ENCODE assay signal across 8 cellular contexts in genomic region chr10:93496322-93497041, GRCh38. TPM values are rescaled to one million over a fixed set of nuclear protein-coding genes. Genes with fewer than 3 reads are reported as not detected.
DNase-seq lines count a peak whose midpoint lies in the region; ATAC-seq and TF ChIP-seq lines count a peak whose summit lies in the region.

Gene CEP55, plus strand, starts transcription at chr10:93496612. Its CDS starts 3,440 bp downstream, at chr10:93500052.

- H3K4me3 ChIP-seq in IMR-90 (ENCODE audit: insufficient read depth, low read depth, low read length) (peak within 1 kb of the TSS; percentile 63), OCI-LY7 (ENCODE audit: low read depth, low read length, poor library complexity, severe bottlenecking) (peak within 1 kb of the TSS; percentile 97), epithelial cell of esophagus (ENCODE audit: low read length) (peak within 1 kb of the TSS; percentile 72)

- DNase-seq in DMS 273 (lab: John Stamatoyannopoulos, UW; ENCODE audit: unreplicated experiment) = peak; percentile 96
- DNase-seq in IMR-90 = peak; percentile 87
- peak; percentile 96 for DNase-seq in OCI-LY7 (ENCODE audit: low spot score)
- peak; percentile 97 for DNase-seq in activated CD8-positive, alpha-beta memory T cell treated with anti-CD3 and anti-CD28 coated beads, Interleukin-2, amount 50 U/mL, for 48 hours
- DNase-seq in epithelial cell of esophagus (ENCODE audit: low read depth) = peak; percentile 97
- DNase-seq in mucosa of gallbladder (ENCODE audit: low spot score) = peak; percentile 96
- DNase-seq in stimulated activated CD8-positive, alpha-beta memory T cell treated with anti-CD3 and anti-CD28 coated beads, Interleukin-4, amount 100 ng/mL, for 24 hours (ENCODE audit: low read depth) = peak; percentile 93

- H4K8ac ChIP-seq in IMR-90 (ENCODE audit: low read depth in 2 of 2, low read length in 2 of 2) = peak within 1 kb of the TSS; percentile 78 to 87

- H4K20me1 ChIP-seq in IMR-90 (ENCODE audit: insufficient read depth, low read length) = no peaks in the 10 kb centered on the region
- H4K20me1 ChIP-seq in OCI-LY7 (ENCODE audit: insufficient read depth, low read length) = peaks cover 10% of the 10 kb centered on the region; the same call in 1 of the 2 replicates

- in situ Hi-C loops in IMR-90 (cut with MboI; ENCODE audit: low sequenced_read_pairs) = no loop called here

- no peaks in the 10 kb centered on the region for H3K9me1 ChIP-seq in IMR-90 (ENCODE audit: insufficient read depth, low read length)

- TF ChIP-seq CTCF in IMR-90 (conservative IDR thresholded peaks at IDR 0.05; ENCODE audit: low read depth, low read length) = no peak
- TF ChIP-seq CTCF in OCI-LY7 (conservative IDR thresholded peaks at IDR 0.05; ENCODE audit: low read length) = no peak
- no peak for TF ChIP-seq CTCF in epithelial cell of esophagus (IDR thresholded peaks at IDR 0.05; ENCODE audit: insufficient read depth, low read depth, low read length, missing control alignments)

- H3K4me1 ChIP-seq in IMR-90 (ENCODE audit: control insufficient read depth, insufficient read depth, low read length) = no peaks in the 10 kb centered on the region
- peaks cover 42% of the 10 kb centered on the region for H3K4me1 ChIP-seq in OCI-LY7 (ENCODE audit: insufficient read depth, low read length, poor library complexity, severe bottlenecking)

- dilution Hi-C loops in IMR-90 (cut with HindIII; ENCODE audit: low sequenced_read_pairs, unreplicated experiment) = no loop called here

- POLR2A ChIA-PET in IMR-90 (lab: Charles Lee; ENCODE audit: unreplicated experiment) = interaction anchor here (0.5 to 0.9 kb wide), 2 partner anchors 15 to 114 kb away, joined by 3 to 6 read pairs; no protein-coding TSS in a partner anchor
- POLR2A ChIA-PET in OCI-LY7 (lab: Charles Lee) = interaction anchor here (0.5 to 1.7 kb wide), 5 partner anchors 9 to 855 kb away, joined by 3 to 5 read pairs (median 4); no protein-coding TSS in a partner anchor

- CTCF ChIA-PET in IMR-90 (lab: Yijun Ruan, JAX) (interaction anchor here (0.6 to 0.9 kb wide), 3 partner anchors 11 to 611 kb away, joined by 3 read pairs; partner anchors contain the start of gene MYOF), OCI-LY7 (lab: Charles Lee; ENCODE audit: unreplicated experiment) (interaction anchor here (0.9 kb wide), 1 partner anchor 13 kb away, joined by 4 read pairs; no protein-coding TSS in a partner anchor)

- H3K79me2 ChIP-seq in OCI-LY7 (ENCODE audit: insufficient read depth, low read depth, low read length) = peaks cover 49% of the 10 kb centered on the region

- H3K4me2 ChIP-seq in IMR-90 (ENCODE audit: low read depth, low read length) = peak within 1 kb of the TSS; percentile 98
- H3K4me2 ChIP-seq in OCI-LY7 (ENCODE audit: low read length) = peak within 1 kb of the TSS; percentile 93

- TF ChIP-seq POLR2A in IMR-90 (IDR thresholded peaks at IDR 0.05; ENCODE audit: low read depth, low read length) = peak; percentile 61; the same call in 1 of the 2 replicates

- TF ChIP-seq RAD21 in IMR-90 (IDR thresholded peaks at IDR 0.05; ENCODE audit: low read length) = no peak

- H4K5ac ChIP-seq in IMR-90 (ENCODE audit: low read depth, low read length) = peak within 1 kb of the TSS; percentile 9

- H3K9ac ChIP-seq in IMR-90 (ENCODE audit: low read depth, low read length) = peak within 1 kb of the TSS; percentile 70

- peak within 1 kb of the TSS; percentile 73 for H2AK9ac ChIP-seq in IMR-90 (replicated peaks; ENCODE audit: low read depth, low read length, poor library complexity)

- H3K27me3 ChIP-seq in IMR-90 (ENCODE audit: control insufficient read depth, insufficient read depth, low read length) = no peaks in the 10 kb centered on the region

- H3K9me2 ChIP-seq in OCI-LY7 (ENCODE audit: insufficient read depth, low read length) = no peaks in the 10 kb centered on the region

- H3K14ac ChIP-seq in IMR-90 (replicated peaks; ENCODE audit: low read depth, low read length) = peak within 1 kb of the TSS; percentile 90

- no peak within 1 kb of the TSS for H2BK20ac ChIP-seq in IMR-90 (ENCODE audit: low read depth, low read length)

- H2AK5ac ChIP-seq in IMR-90 (ENCODE audit: low read depth, low read length) = peak within 1 kb of the TSS; percentile 70

- peak within 1 kb of the TSS; percentile 7; the same call in 1 of the 2 replicates for H3K18ac ChIP-seq in IMR-90 (ENCODE audit: low read depth, low read length)

- 2% methylated on average over 28 of the region's 68 CpGs; no CpG with 5 or more reads in 1 of the 2 experiments for WGBS in IMR-90 (ENCODE audit: extremely low coverage in 2 of 2, insufficient read length in 1 of 2), 2 experiments

- BruUV-seq in IMR-90 (replicated peaks; lab: Mats Ljungman, UMichigan) = no TSS peak
- no TSS peak for BruUV-seq in OCI-LY7 (replicated peaks; lab: Mats Ljungman, UMichigan)

- H3K23ac ChIP-seq in IMR-90 (ENCODE audit: low read depth, low read length) = peak within 1 kb of the TSS; percentile 96

- H3K27ac ChIP-seq in IMR-90 (ENCODE audit: insufficient read depth, low read length) (peak within 1 kb of the TSS; percentile 58), OCI-LY7 (ENCODE audit: low read depth, low read length, poor library complexity, severe bottlenecking) (peak within 1 kb of the TSS; percentile 73)

- ATAC-seq in GM21528 (IDR thresholded peaks at IDR 0.05; ENCODE audit: low FRiP score, unreplicated experiment) (peak; percentile 98), IMR-90 (ENCODE audit: low read depth) (peak; percentile 100)

- peak within 1 kb of the TSS; percentile 2; the same call in 1 of the 2 replicates for H2BK120ac ChIP-seq in IMR-90 (ENCODE audit: low read depth, low read length)

- H2BK5ac ChIP-seq in IMR-90 (ENCODE audit: low read depth, low read length, poor library complexity, severe bottlenecking) = peak within 1 kb of the TSS; percentile 14

- H4K91ac ChIP-seq in IMR-90 (ENCODE audit: insufficient read depth, low read depth, low read length) = peak within 1 kb of the TSS; percentile 84

- H2AFZ ChIP-seq in IMR-90 (replicated peaks; ENCODE audit: low read length, poor library complexity) (peak within 1 kb of the TSS; percentile 95), OCI-LY7 (ENCODE audit: low read length) (peak within 1 kb of the TSS; percentile 90)

- intact Hi-C loops in IMR-90 (cut with micrococcal nuclease) = no loop called here
- intact Hi-C loops in OCI-LY7 (cut with micrococcal nuclease; ENCODE audit: unreplicated experiment) = loop anchor here (5.0 kb wide), 2 partner anchors 126 to 186 kb away; no protein-coding TSS in a partner anchor

- peaks cover 15 to 19% of the 10 kb centered on the region in 2 experiments for H3K79me1 ChIP-seq in IMR-90 (ENCODE audit: low read depth in 1 of 2, low read length in 2 of 2)

- peak within 1 kb of the TSS; percentile 80 for H3K4ac ChIP-seq in IMR-90 (ENCODE audit: low read depth, low read length)

- H3K56ac ChIP-seq in IMR-90 (ENCODE audit: extremely low read depth, insufficient read depth, low read length) = peak within 1 kb of the TSS; percentile 66; the same call in 1 of the 2 replicates

- H2BK15ac ChIP-seq in IMR-90 (ENCODE audit: low read depth, low read length) = peak within 1 kb of the TSS; percentile 77; the same call in 1 of the 3 replicates

- H3K36me3 ChIP-seq in IMR-90 (ENCODE audit: control insufficient read depth, insufficient read depth, low read length) (no peaks in the 10 kb centered on the region), OCI-LY7 (ENCODE audit: insufficient read depth, low read length) (peaks cover 32% of the 10 kb centered on the region)

- H3K9me3 ChIP-seq in IMR-90 (ENCODE audit: control insufficient read depth, insufficient read depth, low read length) = no peaks in the 10 kb centered on the region
- H3K9me3 ChIP-seq in OCI-LY7 (ENCODE audit: low read length) = no peaks in the 10 kb centered on the region

TF ChIP-seq in IMR-90, 13 proteins besides CTCF, POLR2A, EP300 and RAD21:
- TF ChIP-seq MXI1 (IDR thresholded peaks at IDR 0.05; ENCODE audit: borderline replicate concordance, low read depth, low read length) (peak; percentile 99), MAZ (IDR thresholded peaks at IDR 0.05; ENCODE audit: borderline replicate concordance, low read depth, low read length) (peak; percentile 67; the same call in 1 of the 2 replicates), MAFK (IDR thresholded peaks at IDR 0.05; ENCODE audit: low read depth, low read length) (no peak)

RNA-seq across cellular contexts. Expression of gene CEP55, which starts in this region (rescaled TPM):
- total RNA-seq in IMR-90 (2012; rRNA removed) (23.5 and 30.8 TPM in 2 replicates), OCI-LY7 (2022) (68.3 and 75.2 TPM in 2 replicates), mucosa of gallbladder (1.3 TPM)
- 13.8 and 15.7 TPM in 2 replicates for polyA plus RNA-seq in IMR-90 (2012; rRNA removed)
- 2.4 and 3.8 TPM in 2 replicates for polyA plus RNA-seq in IMR-90 (2012; cell fraction: cytosol; rRNA removed)
- 1.1 and 5.1 TPM in 2 replicates for polyA plus RNA-seq in IMR-90 (2012; cell fraction: nucleus; rRNA removed; ENCODE audit: low replicate concordance)
- total RNA-seq in OCI-LY7 (2014; rRNA removed; shearing (Covaris generic)) = 64.5 and 83.0 TPM in 2 replicates

Comparison
In these comparisons a context has a peak if more than half of its experiments do, and no peak if none do; other contexts are left out.
1. Peak in every context shown above with its lines: DNase-seq, ATAC-seq, H3K4me3 ChIP-seq and H3K27ac ChIP-seq.
2. RNA of gene CEP55 (total RNA-seq): 64.5 to 83.0 TPM in OCI-LY7 and 23.5 to 30.8 TPM in IMR-90; 1.3 TPM in mucosa of gallbladder (single experiment); every median in the first group is over 10 times any median in the second.